In the genomic region with DNA sequence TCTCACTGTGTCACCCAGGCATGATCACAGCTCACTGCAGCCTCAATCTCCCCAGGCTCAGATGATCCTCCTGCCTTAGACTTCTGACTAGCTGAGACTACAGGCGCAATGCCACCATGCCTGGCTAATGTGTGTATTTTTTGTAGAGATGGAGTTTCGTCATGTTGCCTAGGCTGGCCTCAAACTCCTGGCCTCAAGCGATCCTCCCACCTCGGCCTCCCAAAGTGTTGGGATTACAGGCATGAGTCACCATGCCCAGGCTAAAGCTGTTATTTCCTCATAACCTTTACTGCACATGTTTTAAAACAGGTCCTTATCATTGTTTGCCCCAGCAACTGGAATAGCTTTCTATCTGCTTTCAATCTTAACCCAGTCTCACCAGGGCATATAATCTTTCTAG, we compare ENCODE assay signal across 10 cellular contexts. TPM values are rescaled to one million over a fixed set of nuclear protein-coding genes. Genes with fewer than 3 reads are reported as not detected.
A peak's percentile ranks its signal among the peaks of the same experiment; 100 is the strongest.
DNase-seq lines count a peak whose midpoint lies in the region; ATAC-seq, FAIRE-seq and TF ChIP-seq lines count a peak whose summit lies in the region.
"Had no signal": no experiment of that assay in that cellular context is flagged by ENCODE, and none has a peak within 500 bp of the region (broad histone marks: within the 10 kb centered on the region; RNA-seq: fewer than 3 reads in every experiment).

No MANE protein-coding gene starts in this region.

- H3K4me3 Mint-ChIP-seq in Calu3 (ENCODE audit: low read depth, unreplicated experiment) (peak overlapping the region; percentile 98), nephron (peak overlapping the region; percentile 97 to 99 (median 98))

- no peak for TF ChIP-seq CTCF in Calu3 (IDR thresholded peaks at IDR 0.05; ENCODE audit: unreplicated experiment)
- no peak for TF ChIP-seq CTCF in OCI-LY7 (conservative IDR thresholded peaks at IDR 0.05; ENCODE audit: low read length)
- no peak for TF ChIP-seq CTCF in K562 (IDR thresholded peaks at IDR 0.05 in 2 of 3, conservative IDR thresholded peaks at IDR 0.05 in 1 of 3; ENCODE audit: insufficient read depth in 2 of 3, low read depth in 1 of 3, low read length in 3 of 3)
- TF ChIP-seq CTCF in nephron (IDR thresholded peaks at IDR 0.05; ENCODE audit: unreplicated experiment in 3 of 3), result no peak
- no peak for TF ChIP-seq CTCF in upper lobe of left lung (IDR thresholded peaks at IDR 0.05)

- H4K20me1 ChIP-seq in OCI-LY7 (ENCODE audit: insufficient read depth, low read length) (0 out of 2 replicates have a peak, but pooled peaks cover 3% of the 10 kb centered on the region), K562 (replicated peaks; ENCODE audit: control insufficient read depth, insufficient read depth, low read length) (0 out of 2 replicates have a peak, but pooled peaks cover 14% of the 10 kb centered on the region)

- TF ChIP-seq POLR2A in K562 (conservative IDR thresholded peaks at IDR 0.05), result no peak
- TF ChIP-seq POLR2A in upper lobe of left lung (IDR thresholded peaks at IDR 0.05), result no peak

- TF ChIP-seq EP300 in K562 (IDR thresholded peaks at IDR 0.05; ENCODE audit: low read length) (no peak), upper lobe of left lung (IDR thresholded peaks at IDR 0.05) (no peak)

- H3K9me3 ChIP-seq in OCI-LY7 (ENCODE audit: low read length) (peaks cover 5% of the 10 kb centered on the region; the same call in 1 of the 2 replicates), K562 (replicated peaks; ENCODE audit: control insufficient read depth, insufficient read depth, low read depth, low read length) (0 out of 2 replicates have a peak, but pooled peaks cover 3% of the 10 kb centered on the region), upper lobe of left lung (no peaks in the 10 kb centered on the region)

- H2AFZ ChIP-seq in OCI-LY7 (ENCODE audit: low read length), result no peak overlapping the region
- H2AFZ ChIP-seq in K562 (ENCODE audit: low read depth, low read length), result no peak overlapping the region

- 78% methylated on average over 4 of the region's 4 CpGs for WGBS in K562 (ENCODE audit: insufficient coverage, low coverage, missing lambda C conversion rate)
- 90 to 96% methylated on average over 4 of the region's 4 CpGs for WGBS in upper lobe of left lung, 2 donors

- no peaks in the 10 kb centered on the region for H3K27me3 ChIP-seq in K562 (ENCODE audit: control insufficient read depth in 2 of 2, insufficient read depth in 2 of 2, low read length in 2 of 2)
- no peaks in the 10 kb centered on the region for H3K27me3 ChIP-seq in upper lobe of left lung
- H3K27me3 ChIP-seq: cardiac muscle cell had no signal

- H3K27ac ChIP-seq in OCI-LY7 (ENCODE audit: low read depth, low read length, poor library complexity, severe bottlenecking) (no peak overlapping the region), K562 (ENCODE audit: extremely low read depth, low read depth, low read length) (peak overlapping the region; percentile 34; the same call in 1 of the 3 replicates), upper lobe of left lung (peak overlapping the region in 2 of 4 donors; percentile 5 to 80)
- H3K27ac ChIP-seq: cardiac muscle cell had no signal

- H3K9me3 Mint-ChIP-seq in Calu3 (ENCODE audit: low read depth, unreplicated experiment) (no peaks in the 10 kb centered on the region), nephron (no peaks in the 10 kb centered on the region)

- H3K9me2 ChIP-seq in OCI-LY7 (ENCODE audit: insufficient read depth, low read length), result no peaks in the 10 kb centered on the region

- DNase-seq in Calu3, result no peak
- no peak for DNase-seq in OCI-LY7 (ENCODE audit: low spot score)
- DNase-seq in K562 (ENCODE audit: extremely low read depth in 1 of 4, low spot score in 3 of 4), result peak in 1 of 4 experiments; percentile 30
- DNase-seq in LoVo (ENCODE audit: low spot score), result no peak
- no peak for DNase-seq in upper lobe of left lung
- DNase-seq in CD1c-positive myeloid dendritic cell (ENCODE audit: extremely low spot score), result no peak
- DNase-seq: NCI-H69 had no signal

- FAIRE-seq in K562 (lab: Jason Lieb, UNC), result no peak
- FAIRE-seq: islet of Langerhans had no signal

- no peak overlapping the region; a peak in 1 of 4 replicates for H3K9ac ChIP-seq in K562 (ENCODE audit: insufficient read depth in 1 of 2, low read depth in 2 of 2, low read length in 2 of 2)

- peak overlapping the region; percentile 88; the same call in 1 of the 2 replicates for H3K4me2 ChIP-seq in OCI-LY7 (ENCODE audit: low read length)
- H3K4me2 ChIP-seq in K562 (ENCODE audit: insufficient read depth, low read length), result peak overlapping the region; percentile 97; the same call in 1 of the 2 replicates

- peaks cover 26% of the 10 kb centered on the region for H3K4me1 ChIP-seq in OCI-LY7 (ENCODE audit: insufficient read depth, low read length, poor library complexity, severe bottlenecking)
- H3K4me1 ChIP-seq in K562 (replicated peaks in 1 of 2; ENCODE audit: control insufficient read depth in 2 of 2, insufficient read depth in 2 of 2, low read length in 2 of 2), result peaks cover 12 to 34% of the 10 kb centered on the region in 2 experiments
- peaks cover 21 to 44% (median 38%) of the 10 kb centered on the region in 4 donors for H3K4me1 ChIP-seq in upper lobe of left lung

- H3K36me3 Mint-ChIP-seq in Calu3 (ENCODE audit: insufficient read depth, unreplicated experiment) (peaks cover 52% of the 10 kb centered on the region), nephron (ENCODE audit: low read depth) (peaks cover 25% of the 10 kb centered on the region)

- POLR2A ChIA-PET in OCI-LY7 (lab: Charles Lee) (interaction anchor here (0.9 to 1.6 kb wide), 5 partner anchors 9 to 277 kb away, joined by 3 to 5 read pairs (median 3); a partner anchor contains a TSS), K562 (lab: Yijun Ruan, JAX) (interaction anchor here (1.5 to 5.9 kb wide), 4 partner anchors 9 to 22 kb away, joined by 4 to 56 read pairs (median 14); no protein-coding TSS in a partner anchor)

- H3K27ac Mint-ChIP-seq in Calu3 (ENCODE audit: unreplicated experiment), result peak overlapping the region; percentile 99
- no peak overlapping the region for H3K27ac Mint-ChIP-seq in nephron

- H3K79me2 ChIP-seq in OCI-LY7 (ENCODE audit: insufficient read depth, low read depth, low read length) (peaks cover 77% of the 10 kb centered on the region), K562 (ENCODE audit: control insufficient read depth, insufficient read depth, low read length) (peaks cover 78% of the 10 kb centered on the region)

- no peaks in the 10 kb centered on the region for H3K9me1 ChIP-seq in K562 (ENCODE audit: control insufficient read depth, insufficient read depth, low read length)

- in situ Hi-C loops in K562 (cut with MboI), result no loop called here

- H3K4me3 ChIP-seq in OCI-LY7 (ENCODE audit: low read depth, low read length, poor library complexity, severe bottlenecking) (no peak overlapping the region), K562 (no peak overlapping the region), upper lobe of left lung (no peak overlapping the region)
- H3K4me3 ChIP-seq: cardiac muscle cell had no signal

- H3K27me3 Mint-ChIP-seq in Calu3 (ENCODE audit: unreplicated experiment), result no peaks in the 10 kb centered on the region
- no peaks in the 10 kb centered on the region for H3K27me3 Mint-ChIP-seq in nephron (ENCODE audit: low read depth)

- peaks cover 62% of the 10 kb centered on the region for H3K36me3 ChIP-seq in OCI-LY7 (ENCODE audit: insufficient read depth, low read length)
- H3K36me3 ChIP-seq in K562 (ENCODE audit: control insufficient read depth, insufficient read depth, low read length), result peaks cover 50% of the 10 kb centered on the region
- peaks cover 0 to 20% (median 0%) of the 10 kb centered on the region in 4 donors for H3K36me3 ChIP-seq in upper lobe of left lung

- BruUV-seq in Calu3 (replicated peaks; lab: Mats Ljungman, UMichigan) (no TSS peak), OCI-LY7 (replicated peaks; lab: Mats Ljungman, UMichigan) (no TSS peak), K562 (replicated peaks; lab: Mats Ljungman, UMichigan) (no TSS peak)

- no peak for TF ChIP-seq RAD21 in K562 (CRISPR knock-in tag; conservative IDR thresholded peaks at IDR 0.05 in 1 of 2, IDR thresholded peaks at IDR 0.05 in 1 of 2)

- CTCF ChIA-PET in Calu3 (lab: Charles Lee) (no interaction called here), OCI-LY7 (lab: Charles Lee; ENCODE audit: unreplicated experiment) (interaction anchor here (0.6 kb wide), 1 partner anchor 1212 kb away, joined by 3 read pairs; no protein-coding TSS in a partner anchor), K562 (lab: Yijun Ruan, JAX; ENCODE audit: low intra/inter-chr PET ratio) (no interaction called here)

- H3K4me1 Mint-ChIP-seq in Calu3 (ENCODE audit: low read depth, unreplicated experiment), result peaks cover 22% of the 10 kb centered on the region
- peaks cover 32% of the 10 kb centered on the region for H3K4me1 Mint-ChIP-seq in nephron

- ATAC-seq in K562 (no peak), upper lobe of left lung (ENCODE audit: low FRiP score in 2 of 2) (no peak)

- intact Hi-C loops in Calu3 (cut with micrococcal nuclease; ENCODE audit: unreplicated experiment) (no loop called here), OCI-LY7 (cut with micrococcal nuclease; ENCODE audit: unreplicated experiment) (no loop called here), K562 (cut with micrococcal nuclease) (no loop called here)

RNA-seq across cellular contexts. Expression of a gene that starts 2.9 kb away (rescaled TPM):
- total RNA-seq in Calu3 (2022), result 119 and 129 TPM in 2 replicates
- total RNA-seq in OCI-LY7 (2014; rRNA removed; shearing (Covaris generic)), result 277 and 295 TPM in 2 replicates
- 290 and 323 TPM in 2 replicates for total RNA-seq in OCI-LY7 (2022)
- 340 and 395 TPM in 2 replicates for total RNA-seq in K562 (2011; cell fraction: chromatin; rRNA removed; ENCODE audit: low replicate concordance)
- 195 and 209 TPM in 2 replicates for total RNA-seq in K562 (2011; cell fraction: nucleolus; rRNA removed)
- total RNA-seq in K562 (2011; cell fraction: nucleoplasm; rRNA removed), result 265 and 293 TPM in 2 replicates
- total RNA-seq in K562 (2014; rRNA removed), result 254 and 257 TPM in 2 replicates
- total RNA-seq in K562 (2014; rRNA removed; fragmentation: Illumina TruSeq; extraction: Trizol), result 273 and 284 TPM in 2 replicates
- total RNA-seq in K562 (2015; rRNA removed; fragmentation: Illumina TruSeq; extraction: Trizol), result 211 and 221 TPM in 2 replicates
- total RNA-seq in K562 (2021), result 232 and 246 TPM in 2 replicates
- polyA plus RNA-seq in K562 (2011; rRNA removed), result 221 and 230 TPM in 2 replicates
- polyA plus RNA-seq in K562 (2011; cell fraction: cytosol; rRNA removed), result 149 and 217 TPM in 2 replicates
- polyA plus RNA-seq in K562 (2011; cell fraction: nucleus; rRNA removed), result 232 and 336 TPM in 2 replicates
- polyA plus RNA-seq in K562 (2012), result 195 and 518 TPM in 2 replicates
- 293 and 317 TPM in 2 replicates for polyA plus RNA-seq in K562 (2014; fragmentation: Illumina TruSeq; extraction: Trizol)
- 100 to 1,000 TPM; 336 to 623 TPM for polyA plus RNA-seq in K562 (2014; fragmentation: Nextera tagmentation; extraction: Ambion mirVana)
- 235 and 240 TPM in 2 replicates for polyA plus RNA-seq in K562 (2014; rRNA removed)
- 227 and 242 TPM in 2 replicates for polyA minus RNA-seq in K562 (2011; rRNA and poly(A)+ RNA removed)
- 87.5 and 101 TPM in 2 replicates for polyA minus RNA-seq in K562 (2011; cell fraction: cytosol; rRNA and poly(A)+ RNA removed)
- polyA minus RNA-seq in K562 (2011; cell fraction: nucleus; rRNA and poly(A)+ RNA removed), result 92.1 and 168 TPM in 2 replicates
- total RNA-seq in upper lobe of left lung, result 100 to 1,000 TPM; 126 to 212 (median 160) TPM

RNA-seq across cellular contexts. Expression of a gene that starts 32.7 kb away (rescaled TPM):
- total RNA-seq in Calu3 (2022) (5.1 and 5.3 TPM in 2 replicates), OCI-LY7 (2022) (12.5 and 13.0 TPM in 2 replicates), K562 (2014; rRNA removed) (4.1 and 5.9 TPM in 2 replicates), K562 (2014; rRNA removed; fragmentation: Illumina TruSeq; extraction: Trizol) (2.7 and 3.0 TPM in 2 replicates), K562 (2015; rRNA removed; fragmentation: Illumina TruSeq; extraction: Trizol) (4.2 and 5.0 TPM in 2 replicates), K562 (2021) (19.1 and 21.9 TPM in 2 replicates), upper lobe of left lung (10 to 100 TPM in 2 of 6 donors, 1 to 10 TPM in 4; 5.9 to 27.2 (median 8.8) TPM)
- total RNA-seq in OCI-LY7 (2014; rRNA removed; shearing (Covaris generic)), result 5.0 and 6.9 TPM in 2 replicates
- total RNA-seq in K562 (2011; cell fraction: chromatin; rRNA removed; ENCODE audit: low replicate concordance), result 44.8 and 129 TPM in 2 replicates
- 69.9 and 80.7 TPM in 2 replicates for total RNA-seq in K562 (2011; cell fraction: nucleolus; rRNA removed)
- total RNA-seq in K562 (2011; cell fraction: nucleoplasm; rRNA removed), result 57.7 and 69.2 TPM in 2 replicates
- polyA plus RNA-seq in K562 (2011; rRNA removed) (7.2 and 8.2 TPM in 2 replicates), K562 (2014; fragmentation: Illumina TruSeq; extraction: Trizol) (14.1 and 15.3 TPM in 2 replicates), K562 (2014; fragmentation: Nextera tagmentation; extraction: Ambion mirVana) (under 1 TPM; 0.31 to 0.86 TPM), K562 (2014; rRNA removed) (9.0 and 10.2 TPM in 2 replicates)
- polyA plus RNA-seq in K562 (2011; cell fraction: cytosol; rRNA removed), result 8.3 and 12.6 TPM in 2 replicates
- polyA plus RNA-seq in K562 (2011; cell fraction: nucleus; rRNA removed), result 38.5 and 63.5 TPM in 2 replicates
- 15.6 and 17.8 TPM in 2 replicates for polyA plus RNA-seq in K562 (2012)
- 14.3 and 24.2 TPM in 2 replicates for polyA minus RNA-seq in K562 (2011; rRNA and poly(A)+ RNA removed)
- 23.8 and 25.3 TPM in 2 replicates for polyA minus RNA-seq in K562 (2011; cell fraction: cytosol; rRNA and poly(A)+ RNA removed)
- 31.9 and 33.1 TPM in 2 replicates for polyA minus RNA-seq in K562 (2011; cell fraction: nucleus; rRNA and poly(A)+ RNA removed)
